2 cellular contexts compared by ENCODE assay signal in the genomic region with DNA sequence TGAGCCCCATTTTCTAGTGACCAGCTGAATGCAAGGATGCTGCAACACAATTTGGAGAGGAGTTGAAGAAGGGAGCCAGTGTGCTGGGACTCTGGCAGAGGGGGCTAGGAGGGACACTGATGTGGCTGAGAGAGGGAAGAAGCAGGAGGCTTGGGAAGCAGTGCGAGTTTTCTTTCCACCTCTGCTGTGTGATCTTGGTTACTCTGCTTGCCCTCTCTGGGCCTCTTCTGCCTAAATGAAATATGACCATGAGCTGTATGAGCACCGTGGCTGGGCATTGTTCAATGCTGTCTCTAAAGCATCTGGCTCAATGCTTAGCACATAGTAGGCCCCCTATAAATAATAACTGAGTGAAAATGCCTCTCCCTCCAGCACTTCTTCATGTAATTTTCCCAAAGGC.
A peak's percentile ranks its signal among the peaks of the same experiment; 100 is the strongest.
TF ChIP-seq lines count a peak whose summit lies in the region.

No MANE protein-coding gene starts in this region.

TF ChIP-seq in HepG2, 621 proteins besides CTCF, POLR2A, EP300 and RAD21:
- TF ChIP-seq ZNF768 (CRISPR knock-in tag; IDR thresholded peaks at IDR 0.05) (peak; percentile 67), SPEN (CRISPR knock-in tag; IDR thresholded peaks at IDR 0.05; ENCODE audit: low read depth) (no peak)

TF ChIP-seq in H1, 55 proteins besides CTCF, POLR2A, EP300 and RAD21:
- no peak for TF ChIP-seq TCF12 (IDR thresholded peaks at IDR 0.05; ENCODE audit: low read depth, low read length)
- TF ChIP-seq GTF2F1 (IDR thresholded peaks at IDR 0.05; ENCODE audit: borderline replicate concordance, low read depth, low read length): no peak
- no peak for TF ChIP-seq KDM5A (IDR thresholded peaks at IDR 0.05; ENCODE audit: low read length)
- TF ChIP-seq CBX5 (IDR thresholded peaks at IDR 0.05; ENCODE audit: low read depth, low read length): no peak
- TF ChIP-seq TBP (IDR thresholded peaks at IDR 0.05; ENCODE audit: low read depth, low read length): no peak
- TF ChIP-seq JUN (IDR thresholded peaks at IDR 0.05; ENCODE audit: low read depth, low read length): no peak
- TF ChIP-seq KDM1A (IDR thresholded peaks at IDR 0.05; ENCODE audit: borderline replicate concordance, low read length): peak; percentile 92
